1 cellular context compared by ENCODE assay signal in genomic region chr18:34222396-34223163, GRCh38.
A peak's percentile ranks its signal among the peaks of the same experiment; 100 is the strongest.
TF ChIP-seq lines count a peak whose summit lies in the region.

No MANE protein-coding gene starts in this region.

TF ChIP-seq in H1, 55 proteins besides CTCF, POLR2A, EP300 and RAD21:
- TF ChIP-seq EZH2 (IDR thresholded peaks at IDR 0.05; ENCODE audit: low read depth, low read length, severe bottlenecking) (peak; percentile 40), KDM4A (IDR thresholded peaks at IDR 0.05; ENCODE audit: low read depth, low read length, severe bottlenecking) (peak; percentile 4), SUZ12 (IDR thresholded peaks at IDR 0.05; ENCODE audit: low read length) (peak; percentile 41; the same call in 1 of the 2 replicates), SIX5 (IDR thresholded peaks at IDR 0.05; ENCODE audit: low read depth, low read length) (no peak), SRF (IDR thresholded peaks at IDR 0.05; ENCODE audit: low read depth, low read length) (no peak), EGR1 (IDR thresholded peaks at IDR 0.05; ENCODE audit: borderline replicate concordance, low read depth, low read length) (no peak), CHD2 (IDR thresholded peaks at IDR 0.05; ENCODE audit: low read length) (no peak), SIN3A (conservative IDR thresholded peaks at IDR 0.05 in 1 of 2, IDR thresholded peaks at IDR 0.05 in 1 of 2; ENCODE audit: low read depth in 1 of 2, low read length in 2 of 2) (peak in 1 of 2 experiments; percentile 61; a peak in 2 of 4 replicates), GABPA (IDR thresholded peaks at IDR 0.05; ENCODE audit: borderline replicate concordance, insufficient read depth, low read length) (no peak), SP2 (IDR thresholded peaks at IDR 0.05; ENCODE audit: low read length) (no peak), SIRT6 (IDR thresholded peaks at IDR 0.05; ENCODE audit: low read length) (no peak), SP4 (IDR thresholded peaks at IDR 0.05; ENCODE audit: low read length) (no peak), YY1 (IDR thresholded peaks at IDR 0.05; ENCODE audit: low read depth, low read length) (no peak), BACH1 (IDR thresholded peaks at IDR 0.05; ENCODE audit: low read length) (no peak), ATF2 (IDR thresholded peaks at IDR 0.05; ENCODE audit: low read length) (no peak), NRF1 (IDR thresholded peaks at IDR 0.05; ENCODE audit: low read depth, low read length) (no peak), JUN (IDR thresholded peaks at IDR 0.05; ENCODE audit: low read depth, low read length) (no peak), E2F6 (IDR thresholded peaks at IDR 0.05) (no peak), TBP (IDR thresholded peaks at IDR 0.05; ENCODE audit: low read depth, low read length) (no peak), HDAC6 (IDR thresholded peaks at IDR 0.05; ENCODE audit: low read depth, low read length) (no peak), CEBPB (IDR thresholded peaks at IDR 0.05; ENCODE audit: low read depth, low read length) (no peak), CBX8 (IDR thresholded peaks at IDR 0.05; ENCODE audit: borderline replicate concordance, low read depth, low read length) (no peak), RNF2 (IDR thresholded peaks at IDR 0.05; ENCODE audit: borderline replicate concordance, low read depth, low read length, missing control alignments, poor library complexity, severe bottlenecking) (peak; percentile 40), CREB1 (IDR thresholded peaks at IDR 0.05) (peak; percentile 15; the same call in 1 of the 2 replicates), PHF8 (conservative IDR thresholded peaks at IDR 0.05; ENCODE audit: low read depth, low read length) (peak; percentile 47; the same call in 1 of the 2 replicates), RFX5 (IDR thresholded peaks at IDR 0.05; ENCODE audit: borderline replicate concordance, low read depth, low read length) (no peak), MAFK (IDR thresholded peaks at IDR 0.05; ENCODE audit: low read depth, low read length) (no peak), CTBP2 (IDR thresholded peaks at IDR 0.05; ENCODE audit: borderline replicate concordance, insufficient read depth, insufficient read length, low read length) (no peak), ASH2L (IDR thresholded peaks at IDR 0.05; ENCODE audit: low read length) (peak; percentile 83), GTF2F1 (IDR thresholded peaks at IDR 0.05; ENCODE audit: borderline replicate concordance, low read depth, low read length) (no peak), NANOG (IDR thresholded peaks at IDR 0.05; ENCODE audit: insufficient read depth, low read depth, low read length, poor library complexity, severe bottlenecking) (no peak), SP1 (IDR thresholded peaks at IDR 0.05; ENCODE audit: low read depth, low read length) (no peak), CHD1 (IDR thresholded peaks at IDR 0.05; ENCODE audit: low read depth, low read length) (no peak), KDM1A (IDR thresholded peaks at IDR 0.05; ENCODE audit: borderline replicate concordance, low read length) (no peak), BRCA1 (IDR thresholded peaks at IDR 0.05; ENCODE audit: low read depth, low read length) (no peak), POLR2AphosphoS5 (IDR thresholded peaks at IDR 0.05; ENCODE audit: low read depth, low read length) (no peak), CBX5 (IDR thresholded peaks at IDR 0.05; ENCODE audit: low read depth, low read length) (no peak), BCL11A (IDR thresholded peaks at IDR 0.05; ENCODE audit: low read depth in 2 of 2, low read length in 2 of 2) (no peak), JUND (IDR thresholded peaks at IDR 0.05; ENCODE audit: low read length) (no peak), TAF1 (IDR thresholded peaks at IDR 0.05; ENCODE audit: low read depth, low read length) (no peak), TAF7 (optimal IDR thresholded peaks at IDR 0.05; ENCODE audit: borderline replicate concordance, low read depth, low read length) (no peak), SAP30 (IDR thresholded peaks at IDR 0.05; ENCODE audit: insufficient read depth, insufficient replicate concordance, low read length) (peak; percentile 40), TEAD4 (IDR thresholded peaks at IDR 0.05; ENCODE audit: low read depth, low read length) (no peak), USF2 (IDR thresholded peaks at IDR 0.05; ENCODE audit: low read length) (no peak), RXRA (IDR thresholded peaks at IDR 0.05; ENCODE audit: insufficient read depth, low read depth, low read length) (no peak), MAX (IDR thresholded peaks at IDR 0.05) (no peak; the same call in 1 of the 2 replicates), ATF3 (IDR thresholded peaks at IDR 0.05; ENCODE audit: insufficient read depth, low read depth, low read length) (no peak), ZNF274 (IDR thresholded peaks at IDR 0.05; ENCODE audit: borderline replicate concordance, extremely low read depth, low read length) (no peak), CHD7 (IDR thresholded peaks at IDR 0.05; ENCODE audit: insufficient replicate concordance, low read length) (no peak), TCF12 (IDR thresholded peaks at IDR 0.05; ENCODE audit: low read depth, low read length) (no peak), KDM5A (IDR thresholded peaks at IDR 0.05; ENCODE audit: low read length) (no peak), HDAC2 (IDR thresholded peaks at IDR 0.05; ENCODE audit: borderline replicate concordance in 1 of 2, low read depth in 2 of 2, low read length in 2 of 2) (no peak), POU5F1 (IDR thresholded peaks at IDR 0.05; ENCODE audit: low read depth, low read length) (no peak), RBBP5 (IDR thresholded peaks at IDR 0.05; ENCODE audit: borderline replicate concordance, low read depth, low read length) (peak; percentile 90; the same call in 1 of the 2 replicates), FOSL1 (IDR thresholded peaks at IDR 0.05; ENCODE audit: insufficient read depth, low read depth, low read length) (no peak)
